12 cellular contexts compared by ENCODE assay signal in genomic region chr2:240619506-240620148, GRCh38. TPM values are rescaled to one million over a fixed set of nuclear protein-coding genes. Genes with fewer than 3 reads are reported as not detected.
DNase-seq lines count a peak whose midpoint lies in the region; ATAC-seq and TF ChIP-seq lines count a peak whose summit lies in the region.
"Had no signal": no experiment of that assay in that cellular context is flagged by ENCODE, and none has a peak within 500 bp of the region (broad histone marks: within the 10 kb centered on the region; RNA-seq: fewer than 3 reads in every experiment).

No MANE protein-coding gene starts in this region.

- DNase-seq in activated CD4-positive, alpha-beta T cell treated with anti-CD3 and anti-CD28 coated beads for 36 hours, result peak; percentile 19
- DNase-seq in activated CD4-positive, alpha-beta T cell treated with anti-CD3 and anti-CD28 coated beads, Interleukin-2, amount 50 U/mL, for 48 hours, result no peak
- DNase-seq in GM13976 (ENCODE audit: low spot score) (peak; percentile 67), NCI-H345 treated with DMSO at 0.1 percent for 48 hours (lab: John Stamatoyannopoulos, UW; ENCODE audit: unreplicated experiment) (no peak), colonic mucosa (no peak)
- DNase-seq in activated naive CD8-positive, alpha-beta T cell treated with anti-CD3 and anti-CD28 coated beads, Interleukin-2, amount 10 ng/mL, durations not matched to agents 7 days and 5 days, result peak; percentile 30
- DNase-seq in naive thymus-derived CD4-positive, alpha-beta T cell, result peak in 1 of 9 donors; percentile 3
- DNase-seq: dermis blood vessel endothelial cell, NCI-H1694, SJCRH30 had no signal

- peaks cover 1% of the 10 kb centered on the region for H3K9me3 Mint-ChIP-seq in activated CD4-positive, alpha-beta T cell treated with anti-CD3 and anti-CD28 coated beads for 36 hours (ENCODE audit: low read depth)
- H3K9me3 Mint-ChIP-seq in activated naive CD8-positive, alpha-beta T cell treated with anti-CD3 and anti-CD28 coated beads, Interleukin-2, amount 10 ng/mL, durations not matched to agents 7 days and 5 days, result peaks cover 7% of the 10 kb centered on the region
- peaks cover 0 to 13% (median 5%) of the 10 kb centered on the region in 11 donors for H3K9me3 Mint-ChIP-seq in naive thymus-derived CD4-positive, alpha-beta T cell

- no peaks in the 10 kb centered on the region for H3K27me3 ChIP-seq in naive thymus-derived CD4-positive, alpha-beta T cell (ENCODE audit: control insufficient read depth in 2 of 2, insufficient read depth in 2 of 2, low read length in 2 of 2)
- no peaks in the 10 kb centered on the region for H3K27me3 ChIP-seq in colonic mucosa
- H3K27me3 ChIP-seq: adrenal gland had no signal

- TF ChIP-seq CTCF in GM13976 (IDR thresholded peaks at IDR 0.05; ENCODE audit: borderline replicate concordance, control extremely low read depth, extremely low read depth, insufficient read depth, missing control alignments) (no peak), colonic mucosa (IDR thresholded peaks at IDR 0.05) (no peak)

- H3K36me3 ChIP-seq in naive thymus-derived CD4-positive, alpha-beta T cell (ENCODE audit: control insufficient read depth in 2 of 3, insufficient read depth in 3 of 3, low read length in 3 of 3), result no peaks in the 10 kb centered on the region
- H3K36me3 ChIP-seq in colonic mucosa, result no peaks in the 10 kb centered on the region
- H3K36me3 ChIP-seq: adrenal gland, SJCRH30 had no signal

- H3K4me3 ChIP-seq in naive thymus-derived CD4-positive, alpha-beta T cell (ENCODE audit: low read length), result no peak overlapping the region
- H3K4me3 ChIP-seq in colonic mucosa, result no peak overlapping the region
- H3K4me3 ChIP-seq: adrenal gland, SJCRH30 had no signal

- no peak overlapping the region for H3K4me3 Mint-ChIP-seq in activated CD4-positive, alpha-beta T cell treated with anti-CD3 and anti-CD28 coated beads for 36 hours
- no peak overlapping the region for H3K4me3 Mint-ChIP-seq in activated naive CD8-positive, alpha-beta T cell treated with anti-CD3 and anti-CD28 coated beads, Interleukin-2, amount 10 ng/mL, durations not matched to agents 7 days and 5 days
- H3K4me3 Mint-ChIP-seq in naive thymus-derived CD4-positive, alpha-beta T cell, result peak overlapping the region in 3 of 10 donors; percentile 21 to 48 (median 30)

- intact Hi-C loops in activated CD4-positive, alpha-beta T cell treated with anti-CD3 and anti-CD28 coated beads for 36 hours (cut with DNase I, micrococcal nuclease), result loop anchor here (5.0 kb wide), 2 partner anchors 52 to 1003 kb away; partner anchors contain the start of gene RNPEPL1 (in 1 of the 2)
- intact Hi-C loops in naive thymus-derived CD4-positive, alpha-beta T cell (cut with micrococcal nuclease), result loop anchor here in 1 of 2 donors (2.0 kb wide), 1 partner anchor 37 kb away; no protein-coding TSS in a partner anchor
- intact Hi-C loops in colonic mucosa (cut with DNase I), result no loop called here

- in situ Hi-C loops in GM13976 (cut with MboI; ENCODE audit: low sequenced_read_pairs, unreplicated experiment), result no loop called here

- H3K4me1 Mint-ChIP-seq in activated CD4-positive, alpha-beta T cell treated with anti-CD3 and anti-CD28 coated beads for 36 hours, result peaks cover 33% of the 10 kb centered on the region
- H3K4me1 Mint-ChIP-seq in activated naive CD8-positive, alpha-beta T cell treated with anti-CD3 and anti-CD28 coated beads, Interleukin-2, amount 10 ng/mL, durations not matched to agents 7 days and 5 days, result peaks cover 46% of the 10 kb centered on the region
- peaks cover 11 to 56% (median 40%) of the 10 kb centered on the region in 7 donors for H3K4me1 Mint-ChIP-seq in naive thymus-derived CD4-positive, alpha-beta T cell

- peaks cover 12% of the 10 kb centered on the region for H3K36me3 Mint-ChIP-seq in activated CD4-positive, alpha-beta T cell treated with anti-CD3 and anti-CD28 coated beads for 36 hours (ENCODE audit: low read depth)
- H3K36me3 Mint-ChIP-seq in activated naive CD8-positive, alpha-beta T cell treated with anti-CD3 and anti-CD28 coated beads, Interleukin-2, amount 10 ng/mL, durations not matched to agents 7 days and 5 days, result peaks cover 27% of the 10 kb centered on the region
- peaks cover 0 to 31% (median 15%) of the 10 kb centered on the region in 5 donors for H3K36me3 Mint-ChIP-seq in naive thymus-derived CD4-positive, alpha-beta T cell

- H3K4me1 ChIP-seq in naive thymus-derived CD4-positive, alpha-beta T cell (ENCODE audit: control insufficient read depth in 2 of 2, insufficient read depth in 2 of 2, low read length in 2 of 2), result peaks cover 38 to 39% of the 10 kb centered on the region in 2 donors
- no peaks in the 10 kb centered on the region for H3K4me1 ChIP-seq in colonic mucosa
- H3K4me1 ChIP-seq: adrenal gland had no signal

- H3K27ac ChIP-seq in naive thymus-derived CD4-positive, alpha-beta T cell (ENCODE audit: low read depth, low read length), result no peak overlapping the region
- no peak overlapping the region for H3K27ac ChIP-seq in colonic mucosa
- H3K27ac ChIP-seq: adrenal gland, SJCRH30 had no signal

- peak overlapping the region; percentile 42 for H3K27ac Mint-ChIP-seq in activated CD4-positive, alpha-beta T cell treated with anti-CD3 and anti-CD28 coated beads for 36 hours
- peak overlapping the region; percentile 57 for H3K27ac Mint-ChIP-seq in activated naive CD8-positive, alpha-beta T cell treated with anti-CD3 and anti-CD28 coated beads, Interleukin-2, amount 10 ng/mL, durations not matched to agents 7 days and 5 days
- H3K27ac Mint-ChIP-seq in naive thymus-derived CD4-positive, alpha-beta T cell, result peak overlapping the region in 7 of 9 donors; percentile 32 to 82 (median 66)

- H3K27me3 Mint-ChIP-seq in activated CD4-positive, alpha-beta T cell treated with anti-CD3 and anti-CD28 coated beads for 36 hours, result no peaks in the 10 kb centered on the region
- no peaks in the 10 kb centered on the region for H3K27me3 Mint-ChIP-seq in activated naive CD8-positive, alpha-beta T cell treated with anti-CD3 and anti-CD28 coated beads, Interleukin-2, amount 10 ng/mL, durations not matched to agents 7 days and 5 days
- no peaks in the 10 kb centered on the region for H3K27me3 Mint-ChIP-seq in naive thymus-derived CD4-positive, alpha-beta T cell

- no peak overlapping the region for H3K9ac ChIP-seq in colonic mucosa (ENCODE audit: low read depth in 2 of 2, low read length in 2 of 2)

- no peak for ATAC-seq in activated CD4-positive, alpha-beta T cell treated with anti-CD3 and anti-CD28 coated beads for 36 hours
- no peak for ATAC-seq in activated naive CD8-positive, alpha-beta T cell treated with anti-CD3 and anti-CD28 coated beads, Interleukin-2, amount 10 ng/mL, durations not matched to agents 7 days and 5 days (ENCODE audit: low read depth)
- ATAC-seq in naive thymus-derived CD4-positive, alpha-beta T cell, result no peak
- no peak for ATAC-seq in GM19467 (IDR thresholded peaks at IDR 0.05; ENCODE audit: unreplicated experiment)

- H3K9me3 ChIP-seq in naive thymus-derived CD4-positive, alpha-beta T cell (ENCODE audit: control insufficient read depth in 2 of 3, low read length in 3 of 3), result no peaks in the 10 kb centered on the region
- no peaks in the 10 kb centered on the region for H3K9me3 ChIP-seq in colonic mucosa
- H3K9me3 ChIP-seq: adrenal gland, SJCRH30 had no signal

- POLR2A ChIA-PET in activated CD4-positive, alpha-beta T cell treated with anti-CD3 and anti-CD28 coated beads for 36 hours (lab: Charles Lee), result no interaction called here
- POLR2A ChIA-PET in activated naive CD8-positive, alpha-beta T cell treated with anti-CD3 and anti-CD28 coated beads, Interleukin-2, amount 10 ng/mL, durations not matched to agents 7 days and 5 days (lab: Charles Lee), result interaction anchor here (4.1 kb wide), 1 partner anchor 33 kb away, joined by 61 read pairs; the partner anchor contains the start of gene CAPN10
- POLR2A ChIA-PET in naive thymus-derived CD4-positive, alpha-beta T cell (lab: Charles Lee), result no interaction called here

- CTCF ChIA-PET in activated CD4-positive, alpha-beta T cell treated with anti-CD3 and anti-CD28 coated beads for 36 hours (lab: Charles Lee), result interaction anchor here (0.6 kb wide), 1 partner anchor 17 kb away, joined by 3 read pairs; no protein-coding TSS in a partner anchor
- CTCF ChIA-PET in naive thymus-derived CD4-positive, alpha-beta T cell (lab: Charles Lee), result no interaction called here

RNA-seq across cellular contexts. Expression of gene GPR35, which starts 5.7 kb away (rescaled TPM):
- total RNA-seq in activated CD4-positive, alpha-beta T cell treated with anti-CD3 and anti-CD28 coated beads for 36 hours, result 1 to 10 TPM; 3.6 to 4.1 TPM
- total RNA-seq in activated naive CD8-positive, alpha-beta T cell treated with anti-CD3 and anti-CD28 coated beads, Interleukin-2, amount 10 ng/mL, durations not matched to agents 7 days and 5 days, result 10 to 100 TPM; 19.2 to 19.3 TPM
- 10 to 100 TPM in 3 of 5 experiments, 1 to 10 TPM in 2; 7.1 to 19.0 (median 10.2) TPM for total RNA-seq in naive thymus-derived CD4-positive, alpha-beta T cell
- 1 to 10 TPM in 1 of 2 donors, under 1 TPM in 1; 0.20 to 1.0 TPM for polyA plus RNA-seq in naive thymus-derived CD4-positive, alpha-beta T cell
- total RNA-seq in colonic mucosa, result 10 to 100 TPM; 64.4 to 92.2 TPM

RNA-seq across cellular contexts. Expression of gene CAPN10, which starts 33.1 kb away (rescaled TPM):
- total RNA-seq in activated CD4-positive, alpha-beta T cell treated with anti-CD3 and anti-CD28 coated beads for 36 hours, result 10 to 100 TPM; 22.1 to 30.2 TPM
- 10 to 100 TPM; 72.3 to 74.2 TPM for total RNA-seq in activated naive CD8-positive, alpha-beta T cell treated with anti-CD3 and anti-CD28 coated beads, Interleukin-2, amount 10 ng/mL, durations not matched to agents 7 days and 5 days
- total RNA-seq in naive thymus-derived CD4-positive, alpha-beta T cell, result 10 to 100 TPM; 54.1 to 74.8 (median 64.5) TPM
- polyA plus RNA-seq in naive thymus-derived CD4-positive, alpha-beta T cell, result 10 to 100 TPM in 1 of 2 donors, 1 to 10 TPM in 1; 8.4 to 14.1 TPM
- total RNA-seq in colonic mucosa, result 10 to 100 TPM; 29.1 to 47.8 TPM

RNA-seq across cellular contexts. Expression of gene RNPEPL1, which starts 51.3 kb away (rescaled TPM):
- 10 to 100 TPM; 35.7 to 43.8 TPM for total RNA-seq in activated CD4-positive, alpha-beta T cell treated with anti-CD3 and anti-CD28 coated beads for 36 hours
- total RNA-seq in activated naive CD8-positive, alpha-beta T cell treated with anti-CD3 and anti-CD28 coated beads, Interleukin-2, amount 10 ng/mL, durations not matched to agents 7 days and 5 days, result 100 to 1,000 TPM; 124 TPM
- 100 to 1,000 TPM in 4 of 5 experiments, 10 to 100 TPM in 1; 78.5 to 126 (median 112) TPM for total RNA-seq in naive thymus-derived CD4-positive, alpha-beta T cell
- 10 to 100 TPM; 23.0 to 51.2 TPM for polyA plus RNA-seq in naive thymus-derived CD4-positive, alpha-beta T cell
- total RNA-seq in colonic mucosa, result 100 to 1,000 TPM in 1 of 2 donors, 10 to 100 TPM in 1; 87.2 to 108 TPM

RNA-seq across cellular contexts. Expression of gene DUSP28, which starts 59.5 kb away (rescaled TPM):
- total RNA-seq in activated CD4-positive, alpha-beta T cell treated with anti-CD3 and anti-CD28 coated beads for 36 hours, result 1 to 10 TPM; 3.3 to 5.0 TPM
- total RNA-seq in activated naive CD8-positive, alpha-beta T cell treated with anti-CD3 and anti-CD28 coated beads, Interleukin-2, amount 10 ng/mL, durations not matched to agents 7 days and 5 days, result 10 to 100 TPM; 12.3 to 13.8 TPM
- 10 to 100 TPM; 11.1 to 19.5 (median 14.7) TPM for total RNA-seq in naive thymus-derived CD4-positive, alpha-beta T cell
- 10 to 100 TPM; 17.8 to 30.1 TPM for polyA plus RNA-seq in naive thymus-derived CD4-positive, alpha-beta T cell
- total RNA-seq in colonic mucosa, result 1 to 10 TPM; 3.9 to 5.3 TPM

Comparison
In these comparisons a context has a peak if more than half of its experiments do, and no peak if none do; other contexts are left out.
1. DNase-seq: peak in activated CD4-positive, alpha-beta T cell treated with anti-CD3 and anti-CD28 coated beads for 36 hours (single experiment), GM13976 (single experiment) and activated naive CD8-positive, alpha-beta T cell treated with anti-CD3 and anti-CD28 coated beads, Interleukin-2, amount 10 ng/mL, durations not matched to agents 7 days and 5 days (single experiment); none in activated CD4-positive, alpha-beta T cell treated with anti-CD3 and anti-CD28 coated beads, Interleukin-2, amount 50 U/mL, for 48 hours (0 of 2), NCI-H345 treated with DMSO at 0.1 percent for 48 hours (single experiment) and colonic mucosa (single experiment).
2. Peak in every context shown above with its lines, with median percentiles within 50 percentile points of each other: H3K27ac Mint-ChIP-seq.